In genomic region chr14:104726600-104727451, GRCh38 we compare ENCODE assay signal across 1 cellular context.
TF ChIP-seq lines count a peak whose summit lies in the region.

No MANE protein-coding gene starts in this region.

TF ChIP-seq in IMR-90, 13 proteins besides CTCF, POLR2A, EP300 and RAD21 (continued from another document):
- TF ChIP-seq, protein P1, sequence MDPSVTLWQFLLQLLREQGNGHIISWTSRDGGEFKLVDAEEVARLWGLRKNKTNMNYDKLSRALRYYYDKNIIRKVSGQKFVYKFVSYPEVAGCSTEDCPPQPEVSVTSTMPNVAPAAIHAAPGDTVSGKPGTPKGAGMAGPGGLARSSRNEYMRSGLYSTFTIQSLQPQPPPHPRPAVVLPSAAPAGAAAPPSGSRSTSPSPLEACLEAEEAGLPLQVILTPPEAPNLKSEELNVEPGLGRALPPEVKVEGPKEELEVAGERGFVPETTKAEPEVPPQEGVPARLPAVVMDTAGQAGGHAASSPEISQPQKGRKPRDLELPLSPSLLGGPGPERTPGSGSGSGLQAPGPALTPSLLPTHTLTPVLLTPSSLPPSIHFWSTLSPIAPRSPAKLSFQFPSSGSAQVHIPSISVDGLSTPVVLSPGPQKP (IDR thresholded peaks at IDR 0.05; ENCODE audit: borderline replicate concordance, low read depth, low read length): no peak
- TF ChIP-seq MAFK (IDR thresholded peaks at IDR 0.05; ENCODE audit: low read depth, low read length) (no peak), RFX5 (IDR thresholded peaks at IDR 0.05; ENCODE audit: low read depth, low read length) (no peak), RCOR1 (IDR thresholded peaks at IDR 0.05; ENCODE audit: insufficient replicate concordance, low read length) (no peak), FOS (IDR thresholded peaks at IDR 0.05; ENCODE audit: low read depth, low read length) (no peak), CEBPB (IDR thresholded peaks at IDR 0.05; ENCODE audit: low read depth, low read length) (no peak)
